8 cellular contexts compared by ENCODE assay signal in the genomic region with DNA sequence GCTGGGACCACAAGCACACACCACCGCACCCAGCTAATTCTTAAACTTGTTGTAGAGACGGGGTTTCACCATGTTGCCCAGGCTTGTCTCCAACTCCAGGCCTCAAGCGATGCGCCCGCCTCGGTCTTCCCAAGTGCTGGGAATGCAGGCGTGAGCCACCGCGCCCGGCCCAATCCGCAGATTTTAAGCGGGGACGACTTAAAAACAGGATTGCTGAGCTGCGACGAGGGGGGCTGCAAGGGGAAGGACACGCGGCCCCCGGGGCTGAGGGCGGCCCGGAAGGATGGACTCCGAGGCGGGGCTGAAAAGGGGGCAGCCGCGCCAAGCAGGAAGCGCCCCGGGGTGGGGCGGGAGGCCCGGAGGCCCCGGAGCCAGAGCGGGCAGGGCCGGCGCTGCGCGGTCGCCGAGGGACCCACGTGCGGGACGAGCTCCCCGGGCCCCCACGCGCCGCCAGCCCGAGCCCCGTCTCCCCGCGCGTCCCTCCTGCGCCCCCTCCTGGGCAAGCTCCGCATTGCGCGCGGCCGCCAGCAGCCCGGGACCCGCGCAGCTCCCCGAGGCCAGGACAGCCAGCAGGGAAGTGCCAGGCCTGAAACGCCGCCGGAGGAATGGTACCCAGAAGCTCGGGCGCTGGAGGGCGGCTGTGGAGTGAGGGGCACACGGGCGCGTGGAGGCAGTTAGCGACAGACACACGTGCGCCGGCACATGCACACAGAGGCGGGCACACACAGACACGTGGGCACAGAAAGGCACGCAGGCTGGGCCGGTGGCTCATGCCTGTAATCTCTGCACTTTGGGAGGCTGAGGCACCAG. TPM values are rescaled to one million over a fixed set of nuclear protein-coding genes. Genes with fewer than 3 reads are reported as not detected.
DNase-seq lines count a peak whose midpoint lies in the region; ATAC-seq and TF ChIP-seq lines count a peak whose summit lies in the region.

No MANE protein-coding gene starts in this region.

- no peak for ATAC-seq in GM18858 (IDR thresholded peaks at IDR 0.05; ENCODE audit: unreplicated experiment)

- H4K20me1 ChIP-seq in neural progenitor cell (ENCODE audit: low read depth), result no peaks in the 10 kb centered on the region

- DNase-seq in AG09319 (ENCODE audit: extremely low read depth, low read depth) (no peak), GM20000 (ENCODE audit: low spot score) (peak; percentile 92), fibroblast of pulmonary artery (ENCODE audit: low read depth) (peak; percentile 39), neural progenitor cell (ENCODE audit: low spot score) (peak; percentile 82)
- peak; percentile 66 to 77 for DNase-seq in activated T-helper 1 cell treated with anti-CD3 and anti-CD28 coated beads, Interleukin-2, amount 50 U/mL, for 16 hours (ENCODE audit: low read depth in 1 of 2, low spot score in 1 of 2)

- H3K27ac Mint-ChIP-seq in neural progenitor cell, result no peak overlapping the region
- peak overlapping the region; percentile 67 for H3K27ac Mint-ChIP-seq in stimulated activated naive CD8-positive, alpha-beta T cell treated with anti-CD3 and anti-CD28 coated beads, Interleukin-15, Interleukin-2, amounts not matched to agents 100 ng/mL and 50 ng/mL, for 24 hours

- H3K27me3 Mint-ChIP-seq in neural progenitor cell (ENCODE audit: insufficient read depth, low read depth), result peaks cover 33% of the 10 kb centered on the region
- peaks cover 19% of the 10 kb centered on the region for H3K27me3 Mint-ChIP-seq in stimulated activated naive CD8-positive, alpha-beta T cell treated with anti-CD3 and anti-CD28 coated beads, Interleukin-15, Interleukin-2, amounts not matched to agents 100 ng/mL and 50 ng/mL, for 24 hours

- H3K36me3 ChIP-seq in neural progenitor cell, result no peaks in the 10 kb centered on the region

- H3K27me3 ChIP-seq in neural progenitor cell, result peaks cover 52% of the 10 kb centered on the region

- no peaks in the 10 kb centered on the region for H3K36me3 Mint-ChIP-seq in neural progenitor cell
- H3K36me3 Mint-ChIP-seq in stimulated activated naive CD8-positive, alpha-beta T cell treated with anti-CD3 and anti-CD28 coated beads, Interleukin-15, Interleukin-2, amounts not matched to agents 100 ng/mL and 50 ng/mL, for 24 hours (ENCODE audit: low read depth), result no peaks in the 10 kb centered on the region

- no peaks in the 10 kb centered on the region for H3K79me2 ChIP-seq in neural progenitor cell (ENCODE audit: low read depth)

- peaks cover under 1% of the 10 kb centered on the region for H3K9me3 Mint-ChIP-seq in neural progenitor cell
- no peaks in the 10 kb centered on the region for H3K9me3 Mint-ChIP-seq in stimulated activated naive CD8-positive, alpha-beta T cell treated with anti-CD3 and anti-CD28 coated beads, Interleukin-15, Interleukin-2, amounts not matched to agents 100 ng/mL and 50 ng/mL, for 24 hours

- H3K27ac ChIP-seq in neural progenitor cell, result no peak overlapping the region

- H3K4me2 ChIP-seq in neural progenitor cell, result peak overlapping the region; percentile 72

- TF ChIP-seq CTCF in AG09319 (IDR thresholded peaks at IDR 0.05; ENCODE audit: low read depth, low read length), result peak; percentile 54
- TF ChIP-seq CTCF in GM20000 (IDR thresholded peaks at IDR 0.05; ENCODE audit: extremely low read depth, missing control alignments), result peak; percentile 86
- peak; percentile 33 for TF ChIP-seq CTCF in fibroblast of pulmonary artery (IDR thresholded peaks at IDR 0.05; ENCODE audit: low read length, missing control alignments)
- peak; percentile 77 for TF ChIP-seq CTCF in neural progenitor cell (IDR thresholded peaks at IDR 0.05)

- H2AFZ ChIP-seq in neural progenitor cell (replicated peaks), result peak overlapping the region; percentile 92

- H3F3A ChIP-seq in neural progenitor cell (ENCODE audit: low read depth), result peaks cover 18% of the 10 kb centered on the region

- H3K9ac ChIP-seq in neural progenitor cell, result no peak overlapping the region

- H3K4me3 Mint-ChIP-seq in neural progenitor cell, result no peak overlapping the region
- peak overlapping the region; percentile 56 for H3K4me3 Mint-ChIP-seq in stimulated activated naive CD8-positive, alpha-beta T cell treated with anti-CD3 and anti-CD28 coated beads, Interleukin-15, Interleukin-2, amounts not matched to agents 100 ng/mL and 50 ng/mL, for 24 hours

- peaks cover 14% of the 10 kb centered on the region for H3K4me1 Mint-ChIP-seq in neural progenitor cell
- peaks cover 27% of the 10 kb centered on the region for H3K4me1 Mint-ChIP-seq in stimulated activated naive CD8-positive, alpha-beta T cell treated with anti-CD3 and anti-CD28 coated beads, Interleukin-15, Interleukin-2, amounts not matched to agents 100 ng/mL and 50 ng/mL, for 24 hours (ENCODE audit: low read depth)

- no peak overlapping the region for H3K4me3 ChIP-seq in fibroblast of pulmonary artery (replicated peaks; ENCODE audit: low read depth, low read length)
- H3K4me3 ChIP-seq in neural progenitor cell, result peak overlapping the region; percentile 30

- no peaks in the 10 kb centered on the region for H3K9me3 ChIP-seq in neural progenitor cell (ENCODE audit: low read depth)

- peaks cover 21% of the 10 kb centered on the region for H3K4me1 ChIP-seq in neural progenitor cell

TF ChIP-seq in PFSK-1, 5 proteins besides CTCF, POLR2A, EP300 and RAD21:
- no peak for TF ChIP-seq POLR2AphosphoS5 (IDR thresholded peaks at IDR 0.05; ENCODE audit: low read depth, low read length)
- peak; percentile 53 for TF ChIP-seq FOXP2 (optimal IDR thresholded peaks at IDR 0.05; ENCODE audit: borderline replicate concordance, extremely low read depth, extremely low read length, insufficient read depth)

RNA-seq across cellular contexts. Expression of a gene that starts 5.5 kb away (rescaled TPM):
- polyA plus RNA-seq in PFSK-1 (2012; ENCODE audit: insufficient read length, low read depth), result not detected
- 33.4 and 47.2 TPM in 2 replicates for total RNA-seq in neural progenitor cell (ENCODE audit: low replicate concordance)

RNA-seq across cellular contexts. Expression of a gene that starts 25.6 kb away (rescaled TPM):
- 0.38 TPM for polyA plus RNA-seq in PFSK-1 (2012; ENCODE audit: insufficient read length, low read depth)
- total RNA-seq in neural progenitor cell (ENCODE audit: low replicate concordance), result 0.31 and 0.45 TPM in 2 replicates

RNA-seq across cellular contexts. Expression of a gene that starts 41.1 kb away (rescaled TPM):
- polyA plus RNA-seq in PFSK-1 (2012; ENCODE audit: insufficient read length, low read depth), result not detected
- total RNA-seq in neural progenitor cell (ENCODE audit: low replicate concordance), result 0.19 TPM in 1 of 2 replicates, not detected in the other

Comparison
In these comparisons a context has a peak if more than half of its experiments do, and no peak if none do; other contexts are left out.
1. CTCF ChIP-seq: peak in every context shown above with its lines; median percentile 86 in GM20000; 77 in neural progenitor cell; 54 in AG09319; 33 in fibroblast of pulmonary artery.